22 cellular contexts compared by ENCODE assay signal in genomic region chr12:107660861-107661415, GRCh38. TPM values are rescaled to one million over a fixed set of nuclear protein-coding genes. Genes with fewer than 3 reads are reported as not detected.
DNase-seq lines count a peak whose midpoint lies in the region; TF ChIP-seq lines count a peak whose summit lies in the region.
"Had no signal": no experiment of that assay in that cellular context is flagged by ENCODE, and none has a peak within 500 bp of the region (broad histone marks: within the 10 kb centered on the region; RNA-seq: fewer than 3 reads in every experiment).

No MANE protein-coding gene starts in this region.

- no peak overlapping the region for H3K4me2 ChIP-seq in PC-9

- intact Hi-C loops in PC-9 (cut with micrococcal nuclease; ENCODE audit: unreplicated experiment), result no loop called here

- TSS peak; percentile 45 for BruUV-seq in PC-9 (replicated peaks; lab: Mats Ljungman, UMichigan)

- no peaks in the 10 kb centered on the region for H3K9me3 Mint-ChIP-seq in activated CD4-positive, alpha-beta T cell treated with anti-CD3 and anti-CD28 coated beads, Interleukin-2, amount 10 ng/mL, durations not matched to agents 7 days and 5 days
- H3K9me3 Mint-ChIP-seq: activated naive CD4-positive, alpha-beta T cell treated with anti-CD3 and anti-CD28 coated beads, Interleukin-2, amount 50 U/mL, for 24 hours; HFFc6; stimulated activated memory B cell treated with anti-CD40 and anti-IgM and Interleukin-4, amounts not matched to agents 10 μg/mL and 1 μg/mL and 100 μg/mL, for 72 hours had no signal

- no peak for TF ChIP-seq CTCF in PC-9 (conservative IDR thresholded peaks at IDR 0.05)
- TF ChIP-seq CTCF in fibroblast of pulmonary artery (IDR thresholded peaks at IDR 0.05; ENCODE audit: low read length, missing control alignments), result no peak
- no peak for TF ChIP-seq CTCF in neutrophil (IDR thresholded peaks at IDR 0.05)

- H3K4me3 ChIP-seq in PC-9 (no peak overlapping the region), fibroblast of pulmonary artery (replicated peaks; ENCODE audit: low read depth, low read length) (no peak overlapping the region), neutrophil (ENCODE audit: low read depth in 1 of 2, low read length in 1 of 2) (peak overlapping the region in 1 of 2 experiments; percentile 1)
- H3K4me3 ChIP-seq: psoas muscle, transverse colon had no signal

- H3K27ac Mint-ChIP-seq in activated CD4-positive, alpha-beta T cell treated with anti-CD3 and anti-CD28 coated beads, Interleukin-2, amount 10 ng/mL, durations not matched to agents 7 days and 5 days, result no peak overlapping the region
- H3K27ac Mint-ChIP-seq: activated naive CD4-positive, alpha-beta T cell treated with anti-CD3 and anti-CD28 coated beads, Interleukin-2, amount 50 U/mL, for 24 hours; HFFc6; stimulated activated memory B cell treated with anti-CD40 and anti-IgM and Interleukin-4, amounts not matched to agents 10 μg/mL and 1 μg/mL and 100 μg/mL, for 72 hours had no signal

- peaks cover 15% of the 10 kb centered on the region for H3K36me3 Mint-ChIP-seq in activated CD4-positive, alpha-beta T cell treated with anti-CD3 and anti-CD28 coated beads, Interleukin-2, amount 10 ng/mL, durations not matched to agents 7 days and 5 days (ENCODE audit: low read depth)
- H3K36me3 Mint-ChIP-seq: stimulated activated memory B cell treated with anti-CD40 and anti-IgM and Interleukin-4, amounts not matched to agents 10 μg/mL and 1 μg/mL and 100 μg/mL, for 72 hours had no signal

- DNase-seq in Caki2 (ENCODE audit: low read depth), result peak; percentile 34
- no peak for DNase-seq in PC-9
- peak; percentile 35 for DNase-seq in fibroblast of pulmonary artery (ENCODE audit: low read depth)
- DNase-seq in A172 (ENCODE audit: low spot score), result no peak
- no peak for DNase-seq in activated CD4-positive, alpha-beta T cell treated with anti-CD3 and anti-CD28 coated beads, Interleukin-2, amount 10 ng/mL, durations not matched to agents 7 days and 5 days
- no peak for DNase-seq in activated CD4-positive, alpha-beta T cell treated with anti-CD3 and anti-CD28 coated beads, Interleukin-2, amount 50 U/mL, for 4 hours
- DNase-seq: activated CD4-positive, alpha-beta T cell treated with anti-CD3 and anti-CD28 coated beads for 48 hours; Caco-2; effector CD4-positive, alpha-beta T cell; HFFc6; NCI-H1105; NCI-H187; NCI-H510A treated with DMSO at 0.1 percent for 48 hours; psoas muscle; SIG-M5; SW 1271; transverse colon; WERI-Rb-1 had no signal

- H3K36me3 ChIP-seq in PC-9 (ENCODE audit: low read depth) (no peaks in the 10 kb centered on the region), neutrophil (no peaks in the 10 kb centered on the region)
- H3K36me3 ChIP-seq: transverse colon, WERI-Rb-1 had no signal

- in situ Hi-C loops in Caki2 (cut with HindIII; ENCODE audit: low pct_unique_long_range_greater_than_20kb, low sequenced_read_pairs), result no loop called here

- H3K4me1 ChIP-seq in PC-9 (replicated peaks; ENCODE audit: insufficient read depth) (no peaks in the 10 kb centered on the region), neutrophil (ENCODE audit: control insufficient read depth in 1 of 2, insufficient read depth in 1 of 2, low read depth in 1 of 2, low read length in 1 of 2) (peaks cover 14 to 38% of the 10 kb centered on the region in 2 experiments)
- H3K4me1 ChIP-seq: Caco-2, psoas muscle, transverse colon had no signal

- no peaks in the 10 kb centered on the region for H4K20me1 ChIP-seq in PC-9 (ENCODE audit: insufficient read depth)

- no peak overlapping the region for H2AFZ ChIP-seq in PC-9

- POLR2A ChIA-PET in PC-9 (lab: Charles Lee; ENCODE audit: unreplicated experiment), result no interaction called here
- POLR2A ChIA-PET in activated CD4-positive, alpha-beta T cell treated with anti-CD3 and anti-CD28 coated beads, Interleukin-2, amount 10 ng/mL, durations not matched to agents 7 days and 5 days (lab: Charles Lee), result no interaction called here

- CTCF ChIA-PET in PC-9 (lab: Charles Lee), result no interaction called here
- CTCF ChIA-PET in activated CD4-positive, alpha-beta T cell treated with anti-CD3 and anti-CD28 coated beads, Interleukin-2, amount 10 ng/mL, durations not matched to agents 7 days and 5 days (lab: Charles Lee), result no interaction called here

- no peak overlapping the region for H3K27ac ChIP-seq in PC-9
- peak overlapping the region; percentile 78 for H3K27ac ChIP-seq in neutrophil
- H3K27ac ChIP-seq: epithelial cell of prostate, psoas muscle, transverse colon, WERI-Rb-1 had no signal

- H3K4me1 Mint-ChIP-seq in activated CD4-positive, alpha-beta T cell treated with anti-CD3 and anti-CD28 coated beads, Interleukin-2, amount 10 ng/mL, durations not matched to agents 7 days and 5 days, result peaks cover 12% of the 10 kb centered on the region

- H3K79me2 ChIP-seq in PC-9 (ENCODE audit: low read depth), result no peaks in the 10 kb centered on the region

- no peaks in the 10 kb centered on the region for H3F3A ChIP-seq in PC-9 (ENCODE audit: insufficient read depth, low read depth)

- H3K9me3 ChIP-seq in PC-9 (ENCODE audit: insufficient read depth, low read depth) (no peaks in the 10 kb centered on the region), neutrophil (no peaks in the 10 kb centered on the region)
- H3K9me3 ChIP-seq: Caco-2, psoas muscle, transverse colon had no signal

- H3K27me3 Mint-ChIP-seq in activated CD4-positive, alpha-beta T cell treated with anti-CD3 and anti-CD28 coated beads, Interleukin-2, amount 10 ng/mL, durations not matched to agents 7 days and 5 days, result no peaks in the 10 kb centered on the region
- H3K27me3 Mint-ChIP-seq: activated naive CD4-positive, alpha-beta T cell treated with anti-CD3 and anti-CD28 coated beads, Interleukin-2, amount 50 U/mL, for 24 hours had no signal

- H3K9me2 ChIP-seq in PC-9 (ENCODE audit: insufficient read depth), result no peaks in the 10 kb centered on the region

- H3K27me3 ChIP-seq in PC-9 (ENCODE audit: insufficient read depth, low read depth) (no peaks in the 10 kb centered on the region), neutrophil (no peaks in the 10 kb centered on the region)
- H3K27me3 ChIP-seq: transverse colon had no signal

- no peak overlapping the region for H3K4me3 Mint-ChIP-seq in activated CD4-positive, alpha-beta T cell treated with anti-CD3 and anti-CD28 coated beads, Interleukin-2, amount 10 ng/mL, durations not matched to agents 7 days and 5 days
- H3K4me3 Mint-ChIP-seq: activated naive CD4-positive, alpha-beta T cell treated with anti-CD3 and anti-CD28 coated beads, Interleukin-2, amount 50 U/mL, for 24 hours; HFFc6; stimulated activated memory B cell treated with anti-CD40 and anti-IgM and Interleukin-4, amounts not matched to agents 10 μg/mL and 1 μg/mL and 100 μg/mL, for 72 hours had no signal

RNA-seq across cellular contexts. Expression of gene PWP1, which starts 24.7 kb away (rescaled TPM):
- 10.4 and 41.4 TPM in 2 replicates for total RNA-seq in Caki2 (2014; rRNA removed; shearing (Covaris generic); ENCODE audit: low replicate concordance)
- total RNA-seq in PC-9 (2021), result 41.4 and 44.1 TPM in 2 replicates
- total RNA-seq in A172 (2014; rRNA removed; shearing (Covaris generic)), result 79.2 and 117 TPM in 2 replicates
- total RNA-seq in activated CD4-positive, alpha-beta T cell treated with anti-CD3 and anti-CD28 coated beads, Interleukin-2, amount 10 ng/mL, durations not matched to agents 7 days and 5 days, result 10 to 100 TPM; 39.3 to 42.5 TPM

Comparison
In these comparisons a context has a peak if more than half of its experiments do, and no peak if none do; other contexts are left out.
1. DNase-seq: peak in Caki2 (single experiment) and fibroblast of pulmonary artery (single experiment); none in PC-9 (0 of 2), A172 (single experiment), activated CD4-positive, alpha-beta T cell treated with anti-CD3 and anti-CD28 coated beads, Interleukin-2, amount 10 ng/mL, durations not matched to agents 7 days and 5 days (single experiment) and activated CD4-positive, alpha-beta T cell treated with anti-CD3 and anti-CD28 coated beads, Interleukin-2, amount 50 U/mL, for 4 hours (0 of 2).